In the genomic region with DNA sequence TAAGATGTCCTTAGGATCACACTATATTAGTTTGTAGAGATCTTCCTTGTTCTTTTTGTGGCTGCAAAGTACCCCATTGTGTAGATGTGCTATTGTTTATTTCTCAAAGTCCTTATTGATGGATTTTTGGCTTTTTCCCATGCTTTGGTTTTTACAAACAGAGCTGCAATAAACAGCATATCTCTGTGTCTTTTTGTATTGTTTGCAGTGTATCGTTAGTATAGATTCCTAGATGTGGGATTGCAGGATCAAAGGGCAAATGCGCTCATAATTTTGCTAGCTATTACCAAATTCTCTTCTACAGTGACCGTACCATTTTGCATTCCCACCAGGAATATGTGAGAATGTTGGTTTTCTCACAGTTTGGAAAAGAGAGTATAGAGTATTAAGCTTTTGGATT, we compare ENCODE assay signal across 15 cellular contexts. TPM values are rescaled to one million over a fixed set of nuclear protein-coding genes. Genes with fewer than 3 reads are reported as not detected.
A peak's percentile ranks its signal among the peaks of the same experiment; 100 is the strongest.
DNase-seq lines count a peak whose midpoint lies in the region; ATAC-seq and TF ChIP-seq lines count a peak whose summit lies in the region.
"Had no signal": no experiment of that assay in that cellular context is flagged by ENCODE, and none has a peak within 500 bp of the region (broad histone marks: within the 10 kb centered on the region; RNA-seq: fewer than 3 reads in every experiment).

No MANE protein-coding gene starts in this region.

- H3K27ac Mint-ChIP-seq in stimulated activated naive CD8-positive, alpha-beta T cell treated with anti-CD3 and anti-CD28 coated beads, Interleukin-15, amount 100 ng/mL, for 72 hours: no peak overlapping the region
- H3K27ac Mint-ChIP-seq: HFFc6 had no signal

- peak overlapping the region in 13 of 59 donors; percentile 7 to 47 (median 20) for H3K4me3 ChIP-seq in dorsolateral prefrontal cortex
- H3K4me3 ChIP-seq: A549 had no signal

- H3K27ac ChIP-seq in dorsolateral prefrontal cortex (peak overlapping the region; percentile 0 to 99 (median 94)), layer of hippocampus (ENCODE audit: low read depth, low read length) (peak overlapping the region; percentile 93)
- H3K27ac ChIP-seq: A549 had no signal

- H3K4me3 Mint-ChIP-seq in stimulated activated naive CD8-positive, alpha-beta T cell treated with anti-CD3 and anti-CD28 coated beads, Interleukin-15, amount 100 ng/mL, for 72 hours: no peak overlapping the region
- H3K4me3 Mint-ChIP-seq: CD14-positive monocyte; CD8-positive, alpha-beta memory T cell; HFFc6 had no signal

- peaks cover 10 to 21% of the 10 kb centered on the region in 2 donors for H3K9me3 Mint-ChIP-seq in stimulated activated naive CD8-positive, alpha-beta T cell treated with anti-CD3 and anti-CD28 coated beads, Interleukin-15, amount 100 ng/mL, for 72 hours

- ATAC-seq in HG03354 (IDR thresholded peaks at IDR 0.05; ENCODE audit: poor library complexity, severe bottlenecking, unreplicated experiment): no peak
- no peak for ATAC-seq in GM21526 (IDR thresholded peaks at IDR 0.05; ENCODE audit: low FRiP score, unreplicated experiment)
- ATAC-seq in stimulated activated naive CD8-positive, alpha-beta T cell treated with anti-CD3 and anti-CD28 coated beads, Interleukin-15, amount 100 ng/mL, for 72 hours: no peak
- ATAC-seq: A549 had no signal

- DNase-seq in dorsolateral prefrontal cortex: no peak
- DNase-seq in pons (ENCODE audit: low spot score): peak; percentile 97
- DNase-seq in NCI-H1417 (lab: John Stamatoyannopoulos, UW): no peak
- DNase-seq in stimulated activated naive CD8-positive, alpha-beta T cell treated with anti-CD3 and anti-CD28 coated beads, Interleukin-15, amount 100 ng/mL, for 72 hours: no peak
- DNase-seq: Caco-2; CD8-positive, alpha-beta memory T cell; HCEC 1CT; HFFc6; IMR-90 had no signal

- intact Hi-C loops in dorsolateral prefrontal cortex (cut with DNase I): loop anchor here in 1 of 2 donors (1.0 kb wide), 1 partner anchor 23 kb away; no protein-coding TSS in a partner anchor

- H3K27me3 ChIP-seq in dorsolateral prefrontal cortex (no peaks in the 10 kb centered on the region), layer of hippocampus (ENCODE audit: control insufficient read depth, insufficient read depth, low read length) (no peaks in the 10 kb centered on the region)

- H3K27me3 Mint-ChIP-seq in stimulated activated naive CD8-positive, alpha-beta T cell treated with anti-CD3 and anti-CD28 coated beads, Interleukin-15, amount 100 ng/mL, for 72 hours: no peaks in the 10 kb centered on the region

- peak in 2 of 56 donors; percentile 11 to 20 for TF ChIP-seq CTCF in dorsolateral prefrontal cortex (IDR thresholded peaks at IDR 0.05 in 54 of 56, conservative IDR thresholded peaks at IDR 0.05 in 2 of 56; ENCODE audit: low read depth in 1 of 56, partially characterized antibody in 56 of 56)

- H3K4me1 Mint-ChIP-seq in stimulated activated naive CD8-positive, alpha-beta T cell treated with anti-CD3 and anti-CD28 coated beads, Interleukin-15, amount 100 ng/mL, for 72 hours: no peaks in the 10 kb centered on the region
- H3K4me1 Mint-ChIP-seq: CD14-positive monocyte; CD8-positive, alpha-beta memory T cell had no signal

RNA-seq across cellular contexts. Expression of a gene that starts 27.5 kb away (rescaled TPM):
- total RNA-seq in dorsolateral prefrontal cortex: 1,000 to 10,000 TPM; 2,016 to 5,225 (median 3,057) TPM

RNA-seq across cellular contexts. Expression of a gene that starts 44.8 kb away (rescaled TPM):
- total RNA-seq in dorsolateral prefrontal cortex: 100 to 1,000 TPM in 2 of 120 experiments, 10 to 100 TPM in 118; 10.7 to 176 (median 32.0) TPM
- total RNA-seq: Daoy had no signal
